23 cellular contexts compared by ENCODE assay signal in genomic region chr3:74631771-74632170, GRCh38. TPM values are rescaled to one million over a fixed set of nuclear protein-coding genes. Genes with fewer than 3 reads are reported as not detected.
A peak's percentile ranks its signal among the peaks of the same experiment; 100 is the strongest.
DNase-seq lines count a peak whose midpoint lies in the region; ATAC-seq and TF ChIP-seq lines count a peak whose summit lies in the region.
"Had no signal": no experiment of that assay in that cellular context is flagged by ENCODE, and none has a peak within 500 bp of the region (broad histone marks: within the 10 kb centered on the region; RNA-seq: fewer than 3 reads in every experiment).

No MANE protein-coding gene starts in this region.

- H3K4me3 Mint-ChIP-seq in HFFc6 = peak overlapping the region; percentile 78
- H3K4me3 Mint-ChIP-seq in chondrocyte (ENCODE audit: unreplicated experiment) = no peak overlapping the region
- H3K4me3 Mint-ChIP-seq in H9 = no peak overlapping the region
- H3K4me3 Mint-ChIP-seq: CD4-positive, CD25-positive, alpha-beta regulatory T cell; CD8-positive, alpha-beta memory T cell; IgD-negative memory B cell had no signal

- H3K9me3 ChIP-seq in mesenchymal stem cell (ENCODE audit: control insufficient read depth, low read length) (no peaks in the 10 kb centered on the region), thyroid gland (no peaks in the 10 kb centered on the region), H9 (ENCODE audit: control insufficient read depth, low read depth, low read length) (no peaks in the 10 kb centered on the region), adrenal gland (replicated peaks in 1 of 3) (no peaks in the 10 kb centered on the region)
- H3K9me3 ChIP-seq: BE2C had no signal

- H2BK12ac ChIP-seq in mesenchymal stem cell (ENCODE audit: low read length in 2 of 2) = no peak overlapping the region
- H2BK12ac ChIP-seq in H9 (ENCODE audit: insufficient read length, low read depth, low read length) = no peak overlapping the region

- H3K23me2 ChIP-seq in H9 (ENCODE audit: insufficient read length, low read depth, low read length, poor library complexity, severe bottlenecking) = no peaks in the 10 kb centered on the region

- H3K14ac ChIP-seq in mesenchymal stem cell (ENCODE audit: low read length in 2 of 2) (no peak overlapping the region), H9 (ENCODE audit: insufficient read depth, low read length) (no peak overlapping the region)

- H4K8ac ChIP-seq in mesenchymal stem cell (ENCODE audit: low read length) (no peak overlapping the region), H9 (replicated peaks; ENCODE audit: insufficient read length, low read depth, low read length) (no peak overlapping the region)

- H3K9ac ChIP-seq in mesenchymal stem cell (ENCODE audit: low read length) (peak overlapping the region; percentile 17), H9 (ENCODE audit: extremely low read depth, insufficient read length, low read length) (no peak overlapping the region)

- TF ChIP-seq POLR2A in thyroid gland (IDR thresholded peaks at IDR 0.05) (no peak), adrenal gland (IDR thresholded peaks at IDR 0.05) (no peak)

- no peak overlapping the region for H2BK20ac ChIP-seq in H9 (ENCODE audit: low read depth, low read length, poor library complexity, severe bottlenecking)

- no peak overlapping the region for H2BK5ac ChIP-seq in mesenchymal stem cell (ENCODE audit: low read depth, low read length, poor library complexity, severe bottlenecking)
- no peak overlapping the region for H2BK5ac ChIP-seq in H9 (ENCODE audit: insufficient read length, low read length)

- no peaks in the 10 kb centered on the region for H3K4me1 ChIP-seq in mesenchymal stem cell (ENCODE audit: control insufficient read depth, insufficient read depth, low read depth, low read length)
- H3K4me1 ChIP-seq in thyroid gland = no peaks in the 10 kb centered on the region
- H3K4me1 ChIP-seq in H9 (ENCODE audit: insufficient read depth, low read length) = no peaks in the 10 kb centered on the region
- H3K4me1 ChIP-seq in adrenal gland (replicated peaks in 1 of 2) = no peaks in the 10 kb centered on the region
- H3K4me1 ChIP-seq: BE2C had no signal

- H3K4me1 Mint-ChIP-seq in HFFc6 (ENCODE audit: low read depth) = peaks cover 69% of the 10 kb centered on the region
- peaks cover 16% of the 10 kb centered on the region for H3K4me1 Mint-ChIP-seq in chondrocyte (ENCODE audit: low read depth)
- no peaks in the 10 kb centered on the region for H3K4me1 Mint-ChIP-seq in H9
- H3K4me1 Mint-ChIP-seq: CD4-positive, CD25-positive, alpha-beta regulatory T cell; CD8-positive, alpha-beta memory T cell; IgD-negative memory B cell had no signal

- peak; percentile 19 for DNase-seq in EH (ENCODE audit: low read depth)
- DNase-seq in HFFc6 = peak; percentile 25
- no peak for DNase-seq in chondrocyte (ENCODE audit: low spot score)
- DNase-seq in mesenchymal stem cell = no peak
- DNase-seq in thyroid gland = no peak
- no peak for DNase-seq in H9
- no peak for DNase-seq in adrenal gland
- DNase-seq: BE2C; C1 segment of cervical spinal cord; CD4-positive, CD25-positive, alpha-beta regulatory T cell; CD8-positive, alpha-beta memory T cell; COR-L47; DMS 273 treated with DMSO at 0.1 percent for 48 hours; DMS53; DND-41; GDM1; GOT3; H7; KBM-7 had no signal

- no peaks in the 10 kb centered on the region for H3K36me3 ChIP-seq in mesenchymal stem cell (ENCODE audit: control insufficient read depth in 1 of 2, insufficient read depth in 2 of 2, low read depth in 1 of 2, low read length in 2 of 2)
- H3K36me3 ChIP-seq in thyroid gland = no peaks in the 10 kb centered on the region
- no peaks in the 10 kb centered on the region for H3K36me3 ChIP-seq in adrenal gland (replicated peaks in 1 of 2)
- H3K36me3 ChIP-seq: BE2C had no signal

- H3K18ac ChIP-seq in mesenchymal stem cell (ENCODE audit: low read depth in 1 of 2, low read length in 2 of 2) = no peak overlapping the region
- no peak overlapping the region for H3K18ac ChIP-seq in H9 (ENCODE audit: insufficient read length, low read depth, low read length)

- H4K5ac ChIP-seq in H9 (ENCODE audit: insufficient read length, low read depth, low read length) = no peak overlapping the region

- H2BK15ac ChIP-seq in mesenchymal stem cell (ENCODE audit: low read depth, poor library complexity, severe bottlenecking) = no peak overlapping the region
- H2BK15ac ChIP-seq in H9 (ENCODE audit: low read depth, low read length) = no peak overlapping the region

- no peak overlapping the region for H3K27ac ChIP-seq in mesenchymal stem cell (ENCODE audit: low read length, poor library complexity, severe bottlenecking)
- no peak overlapping the region for H3K27ac ChIP-seq in thyroid gland
- H3K27ac ChIP-seq in H9 (ENCODE audit: insufficient read length, low read depth, low read length) = no peak overlapping the region
- H3K27ac ChIP-seq in adrenal gland = no peak overlapping the region
- H3K27ac ChIP-seq: HL-60 had no signal

- no peak overlapping the region for H3K4me2 ChIP-seq in mesenchymal stem cell (ENCODE audit: low read length, poor library complexity, severe bottlenecking)
- H3K4me2 ChIP-seq in H9 (ENCODE audit: insufficient read depth, insufficient read length, low read length) = no peak overlapping the region

- no peak overlapping the region for H3K56ac ChIP-seq in H9 (ENCODE audit: insufficient read length, low read depth, low read length)

- H3K79me1 ChIP-seq in mesenchymal stem cell (replicated peaks; ENCODE audit: low read length, poor library complexity, severe bottlenecking) (no peaks in the 10 kb centered on the region), H9 (ENCODE audit: insufficient read depth, low read depth, low read length, poor library complexity, severe bottlenecking) (no peaks in the 10 kb centered on the region)

- H3K23ac ChIP-seq in mesenchymal stem cell (ENCODE audit: low read length in 2 of 2) (no peak overlapping the region), H9 (ENCODE audit: insufficient read length, low read depth, low read length) (no peak overlapping the region)

- H3T11ph ChIP-seq in H9 (ENCODE audit: low read length) = no peak overlapping the region

- intact Hi-C loops in thyroid gland (cut with DNase I) (no loop called here), adrenal gland (cut with DNase I) (no loop called here)

- no peaks in the 10 kb centered on the region for H3K79me2 ChIP-seq in H9 (ENCODE audit: insufficient read depth, low read length)

- H2BK120ac ChIP-seq in mesenchymal stem cell (ENCODE audit: low read depth, low read length) = no peak overlapping the region
- H2BK120ac ChIP-seq in H9 (ENCODE audit: low read depth, low read length, poor library complexity, severe bottlenecking) = no peak overlapping the region

- TF ChIP-seq CTCF in HFFc6 (IDR thresholded peaks at IDR 0.05) (no peak), chondrocyte (IDR thresholded peaks at IDR 0.05) (no peak), thyroid gland (IDR thresholded peaks at IDR 0.05) (no peak), H9 (conservative IDR thresholded peaks at IDR 0.05) (no peak), adrenal gland (IDR thresholded peaks at IDR 0.05) (no peak)

- no peak for ATAC-seq in HG03135 (IDR thresholded peaks at IDR 0.05; ENCODE audit: unreplicated experiment)

- H2AFZ ChIP-seq in mesenchymal stem cell (ENCODE audit: low read depth, low read length) (no peak overlapping the region), H9 (ENCODE audit: low read length) (no peak overlapping the region)

- no peak overlapping the region for H2AK5ac ChIP-seq in mesenchymal stem cell (ENCODE audit: low read length, severe bottlenecking)
- no peak overlapping the region for H2AK5ac ChIP-seq in H9 (ENCODE audit: insufficient read length, low read length)

- H3K27me3 Mint-ChIP-seq in HFFc6 (ENCODE audit: insufficient read depth) = no peaks in the 10 kb centered on the region
- no peaks in the 10 kb centered on the region for H3K27me3 Mint-ChIP-seq in chondrocyte (ENCODE audit: low read depth)
- peaks cover 2% of the 10 kb centered on the region; the same call in 1 of the 2 replicates for H3K27me3 Mint-ChIP-seq in H9 (ENCODE audit: low read depth)
- H3K27me3 Mint-ChIP-seq: CD4-positive, CD25-positive, alpha-beta regulatory T cell; CD8-positive, alpha-beta memory T cell; IgD-negative memory B cell had no signal

- H3K9me3 Mint-ChIP-seq in HFFc6 (no peaks in the 10 kb centered on the region), chondrocyte (ENCODE audit: low read depth) (no peaks in the 10 kb centered on the region), H9 (no peaks in the 10 kb centered on the region)

- H4K20me1 ChIP-seq in H9 (ENCODE audit: control insufficient read depth, insufficient read depth, insufficient read length) = no peaks in the 10 kb centered on the region

- peak overlapping the region; percentile 76 for H3K27ac Mint-ChIP-seq in HFFc6
- peak overlapping the region; percentile 19 for H3K27ac Mint-ChIP-seq in chondrocyte (ENCODE audit: unreplicated experiment)
- no peak overlapping the region for H3K27ac Mint-ChIP-seq in H9
- H3K27ac Mint-ChIP-seq: CD4-positive, CD25-positive, alpha-beta regulatory T cell; CD8-positive, alpha-beta memory T cell; IgD-negative memory B cell had no signal

- no peaks in the 10 kb centered on the region for H3K36me3 Mint-ChIP-seq in HFFc6 (ENCODE audit: low read depth)
- H3K36me3 Mint-ChIP-seq in chondrocyte (ENCODE audit: low read depth) = no peaks in the 10 kb centered on the region
- H3K36me3 Mint-ChIP-seq in H9 (ENCODE audit: insufficient read depth in 1 of 3, low read depth in 3 of 3) = no peaks in the 10 kb centered on the region
- H3K36me3 Mint-ChIP-seq: CD4-positive, CD25-positive, alpha-beta regulatory T cell; CD8-positive, alpha-beta memory T cell; IgD-negative memory B cell had no signal

- H3K27me3 ChIP-seq in mesenchymal stem cell (ENCODE audit: control insufficient read depth in 1 of 2, insufficient read depth in 1 of 2, low read length in 2 of 2) = no peaks in the 10 kb centered on the region
- H3K27me3 ChIP-seq in thyroid gland = no peaks in the 10 kb centered on the region
- H3K27me3 ChIP-seq in H9 (ENCODE audit: insufficient read depth, low read length) = no peaks in the 10 kb centered on the region
- no peaks in the 10 kb centered on the region for H3K27me3 ChIP-seq in adrenal gland
- H3K27me3 ChIP-seq: BE2C had no signal

- no peak overlapping the region for H3K4ac ChIP-seq in mesenchymal stem cell (ENCODE audit: low read depth in 1 of 2, low read length in 2 of 2)
- H3K4ac ChIP-seq in H9 (ENCODE audit: low read depth, low read length) = no peak overlapping the region

- H3K4me3 ChIP-seq in mesenchymal stem cell (ENCODE audit: insufficient read depth in 1 of 2, low read depth in 1 of 2, low read length in 2 of 2) = no peak overlapping the region
- H3K4me3 ChIP-seq in thyroid gland (replicated peaks in 1 of 3) = no peak overlapping the region
- no peak overlapping the region for H3K4me3 ChIP-seq in adrenal gland

- H4K91ac ChIP-seq in mesenchymal stem cell (ENCODE audit: low read length) (no peak overlapping the region), H9 (ENCODE audit: insufficient read length, low read depth, low read length) (no peak overlapping the region)

- WGBS in mesenchymal stem cell = 78% methylated on average over 2 of the region's 2 CpGs
- 85 to 93% methylated on average over 2 of the region's 2 CpGs for WGBS in thyroid gland, 2 donors
- WGBS in H9 (ENCODE audit: extremely low coverage, insufficient read length, low lambda C conversion rate) = no CpG with 5 or more reads among the region's 2 CpGs
- 60 to 64% (median 61%) methylated on average over 2 of the region's 2 CpGs for WGBS in adrenal gland, 4 donors

RNA-seq across cellular contexts. Expression of gene CNTN3, which starts 17.3 kb away (rescaled TPM):
- total RNA-seq in HFFc6 (2021; fragmentation: NEBNext Ultra II Directional; extraction: Animal tissue kit (Norgen Biotek cat#: 25700)) = 10 to 100 TPM in 5 of 6 experiments, 1 to 10 TPM in 1; 9.8 to 14.6 (median 12.3) TPM
- total RNA-seq in chondrocyte (0.60 to 2.1 TPM (median 1.5 TPM) in 3 replicates), thyroid gland (1 to 10 TPM; 1.5 to 5.5 (median 4.7) TPM), H9 (2021) (0.29 TPM in 1 of 2 replicates, not detected in the other), adrenal gland (1 to 10 TPM in 3 of 8 donors, under 1 TPM in 4, not detected in 1; 0.09 to 4.5 (median 0.84) TPM)
- 0.03 TPM for polyA plus RNA-seq in mesenchymal stem cell (2013, experiment 1 of 2)
- polyA plus RNA-seq in mesenchymal stem cell (2013, experiment 2 of 2) = 0.03 TPM
- polyA plus RNA-seq in adrenal gland = 1 to 10 TPM; 1.3 to 6.3 (median 2.1) TPM
- total RNA-seq: A172; CD4-positive, CD25-positive, alpha-beta regulatory T cell; CD8-positive, alpha-beta memory T cell had no signal
- polyA plus RNA-seq: CD4-positive, CD25-positive, alpha-beta regulatory T cell; CD8-positive, alpha-beta memory T cell; IgD-negative memory B cell had no signal

Comparison
In these comparisons a context has a peak if more than half of its experiments do, and no peak if none do; other contexts are left out.
1. DNase-seq: peak in EH (single experiment) and HFFc6 (single experiment); none in chondrocyte (single experiment), mesenchymal stem cell (single experiment), thyroid gland (0 of 2), H9 (single experiment) and adrenal gland (0 of 7).
2. H3K27ac Mint-ChIP-seq: peak in HFFc6 (single experiment) and chondrocyte (single experiment); none in H9 (0 of 3).